29 cellular contexts compared by ENCODE assay signal in genomic region chr1:54537611-54538010, GRCh38.
"Had no signal": no experiment of that assay in that cellular context is flagged by ENCODE, and none has a peak within 500 bp of the region (broad histone marks: within the 10 kb centered on the region; RNA-seq: fewer than 3 reads in every experiment).

No MANE protein-coding gene starts in this region.

- ATAC-seq: esophagus mucosa; heart right ventricle; left lung; lower lobe of right lung; mucosa of descending colon; natural killer cell treated with Interleukin-12 subunit alpha and Interleukin-12 subunit beta and Interleukin-15 and Interleukin-18, amount 100 ng/mL, for 72 hours had no signal

- H3K27ac Mint-ChIP-seq: activated naive CD4-positive, alpha-beta T cell treated with anti-CD3 and anti-CD28 coated beads, Interleukin-2, amount 10 ng/mL, durations not matched to agents 7 days and 5 days; activated naive CD8-positive, alpha-beta T cell treated with anti-CD3 and anti-CD28 coated beads, Interleukin-2, amount 10 ng/mL, durations not matched to agents 7 days and 5 days; activated T-cell treated with anti-CD3 and anti-CD28 coated beads, Interleukin-2, amount 50 U/mL, for 24 hours; brain; natural killer cell treated with Interleukin-12 subunit alpha and Interleukin-12 subunit beta and Interleukin-15 and Interleukin-18, amount 100 ng/mL, for 72 hours; T-helper 1 cell treated with Interleukin-12 subunit alpha and Interleukin-12 subunit beta and Interleukin-4 antibody, amounts not matched to agents 30 μg/mL and 1 μg/mL, for 36 hours had no signal

- DNase-seq: activated CD4-positive, alpha-beta T cell treated with anti-CD3 and anti-CD28 coated beads for 4 hours; activated CD4-positive, alpha-beta T cell treated with anti-CD3 and anti-CD28 coated beads, Interleukin-2, amount 50 U/mL, for 48 hours; activated CD8-positive, alpha-beta memory T cell treated with anti-CD3 and anti-CD28 coated beads, Interleukin-2, amount 50 U/mL, for 48 hours; activated gamma-delta T cell; activated naive CD4-positive, alpha-beta T cell treated with anti-CD3 and anti-CD28 coated beads, Interleukin-2, amount 10 ng/mL, durations not matched to agents 7 days and 5 days; activated naive CD8-positive, alpha-beta T cell treated with anti-CD3 and anti-CD28 coated beads, Interleukin-2, amount 10 ng/mL, durations not matched to agents 7 days and 5 days; activated T-cell treated with anti-CD3 and anti-CD28 coated beads, Interleukin-2, amount 50 U/mL, for 24 hours; dorsolateral prefrontal cortex; effector memory CD4-positive, alpha-beta T cell; foreskin fibroblast; heart right ventricle; left lung; lower lobe of right lung; mesendoderm; mucosa of descending colon; stimulated activated CD4-positive, alpha-beta T cell treated with anti-CD3 and anti-CD28 coated beads, Interleukin-15, amount 100 ng/mL, for 24 hours; stimulated activated CD4-positive, alpha-beta T cell treated with anti-CD3 and anti-CD28 coated beads, Interleukin-2, amount 100 ng/mL, for 24 hours; stimulated activated naive CD4-positive, alpha-beta T cell; T-helper 9 cell; tibial artery had no signal

- H3K27ac ChIP-seq: ascending aorta, coronary artery, dorsolateral prefrontal cortex, heart right ventricle, left lung, lower lobe of right lung, right atrium auricular region, suprapubic skin, tibial artery, VCaP had no signal

- H3K36me3 Mint-ChIP-seq: activated naive CD4-positive, alpha-beta T cell treated with anti-CD3 and anti-CD28 coated beads, Interleukin-2, amount 10 ng/mL, durations not matched to agents 7 days and 5 days; activated naive CD8-positive, alpha-beta T cell treated with anti-CD3 and anti-CD28 coated beads, Interleukin-2, amount 10 ng/mL, durations not matched to agents 7 days and 5 days; brain; natural killer cell treated with Interleukin-12 subunit alpha and Interleukin-12 subunit beta and Interleukin-15 and Interleukin-18, amount 100 ng/mL, for 72 hours had no signal

- H3K9me3 Mint-ChIP-seq: activated naive CD4-positive, alpha-beta T cell treated with anti-CD3 and anti-CD28 coated beads, Interleukin-2, amount 10 ng/mL, durations not matched to agents 7 days and 5 days; activated naive CD8-positive, alpha-beta T cell treated with anti-CD3 and anti-CD28 coated beads, Interleukin-2, amount 10 ng/mL, durations not matched to agents 7 days and 5 days; activated T-cell treated with anti-CD3 and anti-CD28 coated beads, Interleukin-2, amount 50 U/mL, for 24 hours; brain; natural killer cell treated with Interleukin-12 subunit alpha and Interleukin-12 subunit beta and Interleukin-15 and Interleukin-18, amount 100 ng/mL, for 72 hours; T-helper 1 cell treated with Interleukin-12 subunit alpha and Interleukin-12 subunit beta and Interleukin-4 antibody, amounts not matched to agents 30 μg/mL and 1 μg/mL, for 36 hours had no signal

- H3K4me3 Mint-ChIP-seq: activated naive CD4-positive, alpha-beta T cell treated with anti-CD3 and anti-CD28 coated beads, Interleukin-2, amount 10 ng/mL, durations not matched to agents 7 days and 5 days; activated naive CD8-positive, alpha-beta T cell treated with anti-CD3 and anti-CD28 coated beads, Interleukin-2, amount 10 ng/mL, durations not matched to agents 7 days and 5 days; activated T-cell treated with anti-CD3 and anti-CD28 coated beads, Interleukin-2, amount 50 U/mL, for 24 hours; natural killer cell treated with Interleukin-12 subunit alpha and Interleukin-12 subunit beta and Interleukin-15 and Interleukin-18, amount 100 ng/mL, for 72 hours; T-helper 1 cell treated with Interleukin-12 subunit alpha and Interleukin-12 subunit beta and Interleukin-4 antibody, amounts not matched to agents 30 μg/mL and 1 μg/mL, for 36 hours had no signal
